Comparison of ENCODE assay signal across 17 cellular contexts in the genomic region with DNA sequence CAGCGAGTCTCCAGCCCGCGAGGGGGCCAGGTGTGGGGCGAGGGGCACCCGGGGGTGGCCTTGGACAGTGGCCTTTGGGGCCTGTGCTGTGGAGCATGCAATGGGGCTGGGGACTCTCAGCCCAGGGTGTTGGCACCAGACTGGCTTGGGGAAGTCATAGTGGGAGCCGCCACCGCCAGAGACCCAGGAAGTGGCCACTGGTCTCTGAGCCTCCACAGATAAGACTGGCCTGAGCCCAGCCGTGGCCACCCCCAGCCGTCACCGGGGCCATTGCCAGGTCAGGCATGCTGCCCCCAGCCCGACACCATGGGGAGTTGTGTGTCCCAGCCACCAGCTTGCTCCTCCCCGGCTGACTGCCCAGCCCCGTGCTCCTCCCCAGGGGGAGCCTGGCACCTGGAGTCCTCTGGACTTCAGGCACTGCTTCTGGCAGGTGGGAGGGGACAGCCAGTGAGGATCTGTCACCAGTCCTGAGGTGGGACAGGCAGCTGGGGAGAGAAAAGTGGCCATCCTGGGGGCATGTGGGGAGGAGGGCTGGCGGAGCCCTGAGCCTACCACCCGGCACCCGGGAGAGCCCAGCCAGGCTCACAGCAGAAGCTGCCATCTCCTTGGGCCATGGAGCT. TPM values are rescaled to one million over a fixed set of nuclear protein-coding genes. Genes with fewer than 3 reads are reported as not detected.
"Had no signal": no experiment of that assay in that cellular context is flagged by ENCODE, and none has a peak within 500 bp of the region (broad histone marks: within the 10 kb centered on the region; RNA-seq: fewer than 3 reads in every experiment).

No MANE protein-coding gene starts in this region.

- H3K9me3 ChIP-seq: adrenal gland, mucosa of descending colon had no signal

- H3K27me3 Mint-ChIP-seq: activated CD4-positive, alpha-beta T cell treated with anti-CD3 and anti-CD28 coated beads for 36 hours; central memory CD8-positive, alpha-beta T cell; naive thymus-derived CD8-positive, alpha-beta T cell had no signal

- H3K27me3 ChIP-seq: adrenal gland had no signal

- H3K4me3 Mint-ChIP-seq: activated CD4-positive, alpha-beta T cell treated with anti-CD3 and anti-CD28 coated beads for 36 hours; activated CD8-positive, alpha-beta T cell treated with anti-CD3 and anti-CD28 coated beads, Interleukin-2, amount 10 ng/mL, durations not matched to agents 7 days and 5 days; central memory CD8-positive, alpha-beta T cell; naive thymus-derived CD8-positive, alpha-beta T cell; stimulated activated memory B cell treated with anti-CD40 and anti-IgM and Interleukin-4, amounts not matched to agents 10 μg/mL and 1 μg/mL and 100 μg/mL, for 72 hours had no signal

- H3K27ac ChIP-seq: adrenal gland, epithelial cell of prostate had no signal

- H3K36me3 ChIP-seq: adrenal gland had no signal

- H3K4me1 ChIP-seq: adrenal gland had no signal

- H3K4me1 Mint-ChIP-seq: central memory CD8-positive, alpha-beta T cell had no signal

- H3K9me3 Mint-ChIP-seq: central memory CD8-positive, alpha-beta T cell; naive thymus-derived CD8-positive, alpha-beta T cell; stimulated activated memory B cell treated with anti-CD40 and anti-IgM and Interleukin-4, amounts not matched to agents 10 μg/mL and 1 μg/mL and 100 μg/mL, for 72 hours had no signal

- H3K4me3 ChIP-seq: adrenal gland, mucosa of descending colon had no signal

- ATAC-seq: activated CD8-positive, alpha-beta T cell treated with anti-CD3 and anti-CD28 coated beads, Interleukin-2, amount 10 ng/mL, durations not matched to agents 7 days and 5 days; mucosa of descending colon; naive thymus-derived CD8-positive, alpha-beta T cell; right cardiac atrium; stimulated activated memory B cell treated with anti-CD40 and anti-IgM and Interleukin-4, amounts not matched to agents 10 μg/mL and 1 μg/mL and 100 μg/mL, for 72 hours had no signal

- H3K27ac Mint-ChIP-seq: activated CD4-positive, alpha-beta T cell treated with anti-CD3 and anti-CD28 coated beads for 36 hours; stimulated activated memory B cell treated with anti-CD40 and anti-IgM and Interleukin-4, amounts not matched to agents 10 μg/mL and 1 μg/mL and 100 μg/mL, for 72 hours had no signal

- H3K36me3 Mint-ChIP-seq: naive thymus-derived CD8-positive, alpha-beta T cell; stimulated activated memory B cell treated with anti-CD40 and anti-IgM and Interleukin-4, amounts not matched to agents 10 μg/mL and 1 μg/mL and 100 μg/mL, for 72 hours had no signal

- DNase-seq: activated CD4-positive, alpha-beta T cell treated with anti-CD3 and anti-CD28 coated beads for 36 hours; activated CD8-positive, alpha-beta memory T cell treated with anti-CD3 and anti-CD28 coated beads, Interleukin-2, amount 50 U/mL, for 48 hours; activated CD8-positive, alpha-beta T cell treated with anti-CD3 and anti-CD28 coated beads, Interleukin-2, amount 10 ng/mL, durations not matched to agents 7 days and 5 days; activated naive CD4-positive, alpha-beta T cell treated with Interleukin-2 at 50 U/mL for 16 hours; adrenal gland; cortex of kidney; effector memory CD4-positive, alpha-beta T cell; hippocampal formation; mucosa of descending colon; naive thymus-derived CD8-positive, alpha-beta T cell; right cardiac atrium; stimulated activated CD4-positive, alpha-beta T cell treated with anti-CD3 and anti-CD28 coated beads, Interleukin-1b, Interleukin-23, amount 100 ng/mL, for 48 hours; SW 1271; trophoblast cell had no signal

RNA-seq across cellular contexts. Expression of gene FGFR3, which starts 39.3 kb away (rescaled TPM):
- total RNA-seq: naive thymus-derived CD8-positive, alpha-beta T cell had no signal
